Comparison of ENCODE assay signal across 8 cellular contexts in genomic region chr15:90221251-90221900, GRCh38. TPM values are rescaled to one million over a fixed set of nuclear protein-coding genes. Genes with fewer than 3 reads are reported as not detected.
DNase-seq lines count a peak whose midpoint lies in the region; ATAC-seq and TF ChIP-seq lines count a peak whose summit lies in the region.

No MANE protein-coding gene starts in this region.

- TF ChIP-seq CTCF in AG10803 (conservative IDR thresholded peaks at IDR 0.05; ENCODE audit: low read length) = peak; percentile 95
- peak; percentile 85 for TF ChIP-seq CTCF in GM12872 (IDR thresholded peaks at IDR 0.05; ENCODE audit: insufficient read depth, low read depth, low read length)
- no peak for TF ChIP-seq CTCF in glutamatergic neuron (IDR thresholded peaks at IDR 0.05; ENCODE audit: partially characterized antibody, unreplicated experiment)

- H3K9me3 Mint-ChIP-seq in activated CD8-positive, alpha-beta T cell treated with anti-CD3 and anti-CD28 coated beads, Interleukin-2, amount 10 ng/mL, durations not matched to agents 7 days and 5 days (ENCODE audit: insufficient read depth) = no peaks in the 10 kb centered on the region
- peaks cover 7% of the 10 kb centered on the region for H3K9me3 Mint-ChIP-seq in glutamatergic neuron (ENCODE audit: unreplicated experiment)

- H3K4me3 ChIP-seq in AG10803 (ENCODE audit: low read length) = no peak overlapping the region

- CTCF ChIA-PET in activated CD8-positive, alpha-beta T cell treated with anti-CD3 and anti-CD28 coated beads, Interleukin-2, amount 10 ng/mL, durations not matched to agents 7 days and 5 days (lab: Charles Lee) = interaction anchor here (0.8 to 2.9 kb wide), 21 partner anchors 9 to 481 kb away, joined by 3 to 19 read pairs (median 4); partner anchors contain the start of genes CIB1, GDPGP1, IDH2 and NGRN

- no peak overlapping the region for H3K27ac Mint-ChIP-seq in activated CD8-positive, alpha-beta T cell treated with anti-CD3 and anti-CD28 coated beads, Interleukin-2, amount 10 ng/mL, durations not matched to agents 7 days and 5 days
- H3K27ac Mint-ChIP-seq in glutamatergic neuron (ENCODE audit: unreplicated experiment) = no peak overlapping the region

- DNase-seq in AG10803 (ENCODE audit: low read depth) (peak; percentile 90), NCI-H345 (lab: John Stamatoyannopoulos, UW) (peak; percentile 22), glutamatergic neuron (peak; percentile 75), pons (ENCODE audit: low spot score) (peak; percentile 87)
- DNase-seq in activated CD8-positive, alpha-beta T cell treated with anti-CD3 and anti-CD28 coated beads, Interleukin-2, amount 10 ng/mL, durations not matched to agents 7 days and 5 days = peak; percentile 52

- peaks cover 20% of the 10 kb centered on the region for H3K4me1 Mint-ChIP-seq in activated CD8-positive, alpha-beta T cell treated with anti-CD3 and anti-CD28 coated beads, Interleukin-2, amount 10 ng/mL, durations not matched to agents 7 days and 5 days (ENCODE audit: low read depth)
- H3K4me1 Mint-ChIP-seq in glutamatergic neuron (ENCODE audit: low read depth, unreplicated experiment) = peaks cover 23% of the 10 kb centered on the region

- H3K4me3 Mint-ChIP-seq in activated CD8-positive, alpha-beta T cell treated with anti-CD3 and anti-CD28 coated beads, Interleukin-2, amount 10 ng/mL, durations not matched to agents 7 days and 5 days = no peak overlapping the region
- no peak overlapping the region for H3K4me3 Mint-ChIP-seq in glutamatergic neuron (ENCODE audit: unreplicated experiment)

- ATAC-seq in activated CD8-positive, alpha-beta T cell treated with anti-CD3 and anti-CD28 coated beads, Interleukin-2, amount 10 ng/mL, durations not matched to agents 7 days and 5 days = peak; percentile 43
- ATAC-seq in GM19328 (IDR thresholded peaks at IDR 0.05; ENCODE audit: unreplicated experiment) (no peak), HG03108 (IDR thresholded peaks at IDR 0.05; ENCODE audit: unreplicated experiment) (no peak)

- H3K36me3 Mint-ChIP-seq in activated CD8-positive, alpha-beta T cell treated with anti-CD3 and anti-CD28 coated beads, Interleukin-2, amount 10 ng/mL, durations not matched to agents 7 days and 5 days (ENCODE audit: low read depth) = peaks cover 2% of the 10 kb centered on the region
- H3K36me3 Mint-ChIP-seq in glutamatergic neuron (ENCODE audit: unreplicated experiment) = peaks cover 4% of the 10 kb centered on the region

- POLR2A ChIA-PET in activated CD8-positive, alpha-beta T cell treated with anti-CD3 and anti-CD28 coated beads, Interleukin-2, amount 10 ng/mL, durations not matched to agents 7 days and 5 days (lab: Charles Lee) = interaction anchor here (1.0 to 2.1 kb wide), 3 partner anchors 9 to 20 kb away, joined by 3 to 9 read pairs (median 3); partner anchors contain the start of genes CIB1, GDPGP1 and SEMA4B

- H3K27me3 Mint-ChIP-seq in activated CD8-positive, alpha-beta T cell treated with anti-CD3 and anti-CD28 coated beads, Interleukin-2, amount 10 ng/mL, durations not matched to agents 7 days and 5 days (ENCODE audit: low read depth) = no peaks in the 10 kb centered on the region
- peaks cover 7% of the 10 kb centered on the region for H3K27me3 Mint-ChIP-seq in glutamatergic neuron (ENCODE audit: unreplicated experiment)

RNA-seq across cellular contexts. Expression of gene CIB1, which starts 12.4 kb away (rescaled TPM):
- total RNA-seq in activated CD8-positive, alpha-beta T cell treated with anti-CD3 and anti-CD28 coated beads, Interleukin-2, amount 10 ng/mL, durations not matched to agents 7 days and 5 days = 100 to 1,000 TPM in 1 of 2 experiments, 10 to 100 TPM in 1; 92.4 to 102 TPM
- 8.0 TPM for total RNA-seq in glutamatergic neuron (ENCODE audit: unreplicated experiment)

RNA-seq across cellular contexts. Expression of gene GDPGP1, which starts 12.6 kb away (rescaled TPM):
- total RNA-seq in activated CD8-positive, alpha-beta T cell treated with anti-CD3 and anti-CD28 coated beads, Interleukin-2, amount 10 ng/mL, durations not matched to agents 7 days and 5 days = 10 to 100 TPM; 10.0 to 12.1 TPM
- 7.4 TPM for total RNA-seq in glutamatergic neuron (ENCODE audit: unreplicated experiment)

RNA-seq across cellular contexts. Expression of gene SEMA4B, which starts 20.2 kb away (rescaled TPM):
- total RNA-seq in activated CD8-positive, alpha-beta T cell treated with anti-CD3 and anti-CD28 coated beads, Interleukin-2, amount 10 ng/mL, durations not matched to agents 7 days and 5 days = 10 to 100 TPM in 1 of 2 experiments, 1 to 10 TPM in 1; 8.6 to 11.2 TPM
- 31.8 TPM for total RNA-seq in glutamatergic neuron (ENCODE audit: unreplicated experiment)

RNA-seq across cellular contexts. Expression of gene TTLL13, which starts 28.0 kb away (rescaled TPM):
- 1 to 10 TPM in 1 of 2 experiments, not detected in 1; 1.3 TPM for total RNA-seq in activated CD8-positive, alpha-beta T cell treated with anti-CD3 and anti-CD28 coated beads, Interleukin-2, amount 10 ng/mL, durations not matched to agents 7 days and 5 days
- total RNA-seq in glutamatergic neuron (ENCODE audit: unreplicated experiment) = not detected

RNA-seq across cellular contexts. Expression of gene NGRN, which starts 44.1 kb away (rescaled TPM):
- 10 to 100 TPM; 29.7 to 29.8 TPM for total RNA-seq in activated CD8-positive, alpha-beta T cell treated with anti-CD3 and anti-CD28 coated beads, Interleukin-2, amount 10 ng/mL, durations not matched to agents 7 days and 5 days
- 156 TPM for total RNA-seq in glutamatergic neuron (ENCODE audit: unreplicated experiment)

Comparison
In these comparisons a context has a peak if more than half of its experiments do, and no peak if none do; other contexts are left out.
1. DNase-seq: peak in every context shown above with its lines; median percentile 90 in AG10803; 87 in pons; 75 in glutamatergic neuron; 52 in activated CD8-positive, alpha-beta T cell treated with anti-CD3 and anti-CD28 coated beads, Interleukin-2, amount 10 ng/mL, durations not matched to agents 7 days and 5 days; 22 in NCI-H345.
2. RNA of gene CIB1, which starts 12.4 kb away (total RNA-seq): 92.4 to 102 TPM in activated CD8-positive, alpha-beta T cell treated with anti-CD3 and anti-CD28 coated beads, Interleukin-2, amount 10 ng/mL, durations not matched to agents 7 days and 5 days; 8.0 TPM in glutamatergic neuron (single experiment); every median in the first group is over 10 times any median in the second.